In the genomic region with DNA sequence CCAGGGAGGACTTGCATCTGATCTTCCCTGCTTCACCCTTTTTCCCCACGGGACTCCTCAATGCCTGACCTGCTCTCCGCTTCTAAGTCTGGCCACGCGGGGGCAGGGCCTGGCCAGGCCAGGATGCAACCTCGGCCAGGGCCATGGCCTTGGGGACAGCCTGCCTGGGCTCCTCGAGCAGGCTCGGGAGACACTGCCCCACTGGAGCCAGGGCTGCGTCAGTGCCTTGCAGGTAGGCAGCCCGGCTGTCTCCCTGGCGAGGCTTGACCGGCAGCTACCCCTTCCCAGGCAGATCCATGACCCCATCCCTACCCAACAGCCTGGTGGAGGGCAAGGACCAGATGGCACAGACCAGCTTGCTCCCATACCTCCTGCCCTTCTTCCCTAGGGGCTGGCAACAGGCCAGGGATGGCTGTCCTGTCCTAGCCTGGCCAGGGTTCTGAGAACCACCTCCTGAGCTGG, we compare ENCODE assay signal across 1 cellular context.
TF ChIP-seq lines count a peak whose summit lies in the region.

No MANE protein-coding gene starts in this region.

TF ChIP-seq in GM23338, 12 proteins besides CTCF, POLR2A, EP300 and RAD21 (continued from another document):
- TF ChIP-seq, protein P1, sequence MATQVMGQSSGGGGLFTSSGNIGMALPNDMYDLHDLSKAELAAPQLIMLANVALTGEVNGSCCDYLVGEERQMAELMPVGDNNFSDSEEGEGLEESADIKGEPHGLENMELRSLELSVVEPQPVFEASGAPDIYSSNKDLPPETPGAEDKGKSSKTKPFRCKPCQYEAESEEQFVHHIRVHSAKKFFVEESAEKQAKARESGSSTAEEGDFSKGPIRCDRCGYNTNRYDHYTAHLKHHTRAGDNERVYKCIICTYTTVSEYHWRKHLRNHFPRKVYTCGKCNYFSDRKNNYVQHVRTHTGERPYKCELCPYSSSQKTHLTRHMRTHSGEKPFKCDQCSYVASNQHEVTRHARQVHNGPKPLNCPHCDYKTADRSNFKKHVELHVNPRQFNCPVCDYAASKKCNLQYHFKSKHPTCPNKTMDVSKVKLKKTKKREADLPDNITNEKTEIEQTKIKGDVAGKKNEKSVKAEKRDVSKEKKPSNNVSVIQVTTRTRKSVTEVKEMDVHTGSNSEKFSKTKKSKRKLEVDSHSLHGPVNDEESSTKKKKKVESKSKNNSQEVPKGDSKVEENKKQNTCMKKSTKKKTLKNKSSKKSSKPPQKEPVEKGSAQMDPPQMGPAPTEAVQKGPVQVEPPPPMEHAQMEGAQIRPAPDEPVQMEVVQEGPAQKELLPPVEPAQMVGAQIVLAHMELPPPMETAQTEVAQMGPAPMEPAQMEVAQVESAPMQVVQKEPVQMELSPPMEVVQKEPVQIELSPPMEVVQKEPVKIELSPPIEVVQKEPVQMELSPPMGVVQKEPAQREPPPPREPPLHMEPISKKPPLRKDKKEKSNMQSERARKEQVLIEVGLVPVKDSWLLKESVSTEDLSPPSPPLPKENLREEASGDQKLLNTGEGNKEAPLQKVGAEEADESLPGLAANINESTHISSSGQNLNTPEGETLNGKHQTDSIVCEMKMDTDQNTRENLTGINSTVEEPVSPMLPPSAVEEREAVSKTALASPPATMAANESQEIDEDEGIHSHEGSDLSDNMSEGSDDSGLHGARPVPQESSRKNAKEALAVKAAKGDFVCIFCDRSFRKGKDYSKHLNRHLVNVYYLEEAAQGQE (IDR thresholded peaks at IDR 0.05; ENCODE audit: unreplicated experiment): no peak
- TF ChIP-seq, protein P2, sequence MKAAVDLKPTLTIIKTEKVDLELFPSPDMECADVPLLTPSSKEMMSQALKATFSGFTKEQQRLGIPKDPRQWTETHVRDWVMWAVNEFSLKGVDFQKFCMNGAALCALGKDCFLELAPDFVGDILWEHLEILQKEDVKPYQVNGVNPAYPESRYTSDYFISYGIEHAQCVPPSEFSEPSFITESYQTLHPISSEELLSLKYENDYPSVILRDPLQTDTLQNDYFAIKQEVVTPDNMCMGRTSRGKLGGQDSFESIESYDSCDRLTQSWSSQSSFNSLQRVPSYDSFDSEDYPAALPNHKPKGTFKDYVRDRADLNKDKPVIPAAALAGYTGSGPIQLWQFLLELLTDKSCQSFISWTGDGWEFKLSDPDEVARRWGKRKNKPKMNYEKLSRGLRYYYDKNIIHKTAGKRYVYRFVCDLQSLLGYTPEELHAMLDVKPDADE (IDR thresholded peaks at IDR 0.05): no peak
- TF ChIP-seq NANOG (IDR thresholded peaks at IDR 0.05; ENCODE audit: borderline replicate concordance) (no peak), JUNB (IDR thresholded peaks at IDR 0.05; ENCODE audit: unreplicated experiment) (no peak)
